ENCODE assay signal across 10 cellular contexts in genomic region chr2:196415384-196415783, GRCh38.
A peak's percentile ranks its signal among the peaks of the same experiment; 100 is the strongest.
DNase-seq lines count a peak whose midpoint lies in the region; ATAC-seq and TF ChIP-seq lines count a peak whose summit lies in the region.
"Had no signal": no experiment of that assay in that cellular context is flagged by ENCODE, and none has a peak within 500 bp of the region (broad histone marks: within the 10 kb centered on the region; RNA-seq: fewer than 3 reads in every experiment).

No MANE protein-coding gene starts in this region.

- intact Hi-C loops in activated CD4-positive, alpha-beta T cell treated with anti-CD3 and anti-CD28 coated beads for 36 hours (cut with DNase I, micrococcal nuclease): no loop called here
- intact Hi-C loops in Calu3 (cut with micrococcal nuclease; ENCODE audit: unreplicated experiment): no loop called here

- BruUV-seq in Calu3 (replicated peaks; lab: Mats Ljungman, UMichigan): no TSS peak

- peaks cover 3% of the 10 kb centered on the region for H3K9me3 Mint-ChIP-seq in activated CD4-positive, alpha-beta T cell treated with anti-CD3 and anti-CD28 coated beads for 36 hours (ENCODE audit: low read depth)
- peaks cover 0 to 11% (median 3%) of the 10 kb centered on the region in 7 donors for H3K9me3 Mint-ChIP-seq in naive B cell
- H3K9me3 Mint-ChIP-seq in Calu3 (ENCODE audit: low read depth, unreplicated experiment): no peaks in the 10 kb centered on the region

- peak overlapping the region; percentile 55 for H3K4me3 Mint-ChIP-seq in activated CD4-positive, alpha-beta T cell treated with anti-CD3 and anti-CD28 coated beads for 36 hours
- peak overlapping the region in 6 of 8 donors; percentile 51 to 81 (median 64) for H3K4me3 Mint-ChIP-seq in naive B cell
- no peak overlapping the region for H3K4me3 Mint-ChIP-seq in Calu3 (ENCODE audit: low read depth, unreplicated experiment)

- no peaks in the 10 kb centered on the region for H3K36me3 Mint-ChIP-seq in activated CD4-positive, alpha-beta T cell treated with anti-CD3 and anti-CD28 coated beads for 36 hours (ENCODE audit: low read depth)
- peaks cover 0 to 11% of the 10 kb centered on the region in 2 donors for H3K36me3 Mint-ChIP-seq in naive B cell
- no peaks in the 10 kb centered on the region for H3K36me3 Mint-ChIP-seq in Calu3 (ENCODE audit: insufficient read depth, unreplicated experiment)

- CTCF ChIA-PET in activated CD4-positive, alpha-beta T cell treated with anti-CD3 and anti-CD28 coated beads for 36 hours (lab: Charles Lee): interaction anchor here (0.8 to 0.9 kb wide), 2 partner anchors 38 to 104 kb away, joined by 3 to 4 read pairs; no protein-coding TSS in a partner anchor
- CTCF ChIA-PET in Calu3 (lab: Charles Lee): no interaction called here

- H3K27me3 Mint-ChIP-seq in activated CD4-positive, alpha-beta T cell treated with anti-CD3 and anti-CD28 coated beads for 36 hours: peaks cover 7% of the 10 kb centered on the region
- H3K27me3 Mint-ChIP-seq in naive B cell (peaks cover 0 to 7% (median 4%) of the 10 kb centered on the region in 3 donors), Calu3 (ENCODE audit: unreplicated experiment) (no peaks in the 10 kb centered on the region)

- ATAC-seq in activated CD4-positive, alpha-beta T cell treated with anti-CD3 and anti-CD28 coated beads for 36 hours: peak; percentile 91
- ATAC-seq in GM21619 (IDR thresholded peaks at IDR 0.05; ENCODE audit: unreplicated experiment) (peak; percentile 69), HG03457 (IDR thresholded peaks at IDR 0.05; ENCODE audit: unreplicated experiment) (peak; percentile 46), naive B cell (ENCODE audit: low read depth in 2 of 2) (peak; percentile 45 to 52), omental fat pad (ENCODE audit: low FRiP score) (no peak)

- POLR2A ChIA-PET in activated CD4-positive, alpha-beta T cell treated with anti-CD3 and anti-CD28 coated beads for 36 hours (lab: Charles Lee): no interaction called here

- peaks cover 11% of the 10 kb centered on the region for H3K4me1 Mint-ChIP-seq in activated CD4-positive, alpha-beta T cell treated with anti-CD3 and anti-CD28 coated beads for 36 hours
- H3K4me1 Mint-ChIP-seq in naive B cell (peaks cover 23 to 28% (median 23%) of the 10 kb centered on the region in 3 donors), Calu3 (ENCODE audit: low read depth, unreplicated experiment) (no peaks in the 10 kb centered on the region)

- DNase-seq in activated CD4-positive, alpha-beta T cell treated with anti-CD3 and anti-CD28 coated beads for 36 hours: peak; percentile 30
- DNase-seq in activated CD4-positive, alpha-beta T cell treated with anti-CD3 and anti-CD28 coated beads, Interleukin-2, amount 50 U/mL, for 1 hour: no peak
- DNase-seq in naive B cell: no peak
- DNase-seq in Calu3: no peak
- no peak for DNase-seq in omental fat pad (ENCODE audit: low spot score)
- DNase-seq in NCI-H1436 (lab: John Stamatoyannopoulos, UW): no peak
- DNase-seq: 8988T, NCI-H748 treated with DMSO at 0.1 percent for 48 hours had no signal

- H3K27ac Mint-ChIP-seq in activated CD4-positive, alpha-beta T cell treated with anti-CD3 and anti-CD28 coated beads for 36 hours: peak overlapping the region; percentile 35
- H3K27ac Mint-ChIP-seq in naive B cell (peak overlapping the region in 3 of 6 donors; percentile 51 to 67 (median 57)), Calu3 (ENCODE audit: unreplicated experiment) (no peak overlapping the region)

- TF ChIP-seq CTCF in Calu3 (IDR thresholded peaks at IDR 0.05; ENCODE audit: unreplicated experiment) (no peak), omental fat pad (IDR thresholded peaks at IDR 0.05) (no peak)
